Comparison of ENCODE assay signal across 8 cellular contexts in genomic region chr6:107458687-107459282, GRCh38. TPM values are rescaled to one million over a fixed set of nuclear protein-coding genes. Genes with fewer than 3 reads are reported as not detected.
DNase-seq lines count a peak whose midpoint lies in the region; ATAC-seq, FAIRE-seq and TF ChIP-seq lines count a peak whose summit lies in the region.

No MANE protein-coding gene starts in this region.

- TSS peak; percentile 25 for BruUV-seq in Calu3 (replicated peaks; lab: Mats Ljungman, UMichigan)

- no peaks in the 10 kb centered on the region for H3K9me3 Mint-ChIP-seq in Calu3 (ENCODE audit: low read depth, unreplicated experiment)

- H3K36me3 ChIP-seq in Peyer's patch, result no peaks in the 10 kb centered on the region
- H3K36me3 ChIP-seq in small intestine (ENCODE audit: control insufficient read depth in 2 of 2, insufficient read depth in 2 of 2, low read length in 2 of 2), result no peaks in the 10 kb centered on the region

- ATAC-seq in GM19351 (IDR thresholded peaks at IDR 0.05; ENCODE audit: unreplicated experiment) (peak; percentile 29), HG03439 (IDR thresholded peaks at IDR 0.05; ENCODE audit: unreplicated experiment) (peak; percentile 38)

- DNase-seq in Calu3 (peak; percentile 21), Peyer's patch (peak in 1 of 3 donors; percentile 51), astrocyte of the cerebellum (ENCODE audit: low read depth) (no peak), iPS-NIHi11 (ENCODE audit: low spot score) (peak; percentile 52), small intestine (peak; percentile 19), NCI-H1694 treated with DMSO at 0.1 percent for 48 hours (lab: John Stamatoyannopoulos, UW) (no peak)

- intact Hi-C loops in Calu3 (cut with micrococcal nuclease; ENCODE audit: unreplicated experiment), result loop anchor here (2.0 to 10.0 kb wide), 3 partner anchors 140 to 344 kb away; partner anchors contain the start of gene BEND3

- peak overlapping the region; percentile 90 for H3K27ac Mint-ChIP-seq in Calu3 (ENCODE audit: unreplicated experiment)

- H3K4me1 ChIP-seq in Peyer's patch (peaks cover 0 to 10% (median 1%) of the 10 kb centered on the region in 4 donors), small intestine (ENCODE audit: control insufficient read depth in 2 of 2, insufficient read depth in 1 of 2, low read depth in 1 of 2, low read length in 1 of 2) (no peaks in the 10 kb centered on the region)

- in situ Hi-C loops in astrocyte of the cerebellum (cut with HindIII; ENCODE audit: low sequenced_read_pairs), result no loop called here

- peak overlapping the region; percentile 99 for H3K4me3 Mint-ChIP-seq in Calu3 (ENCODE audit: low read depth, unreplicated experiment)

- H3K36me3 Mint-ChIP-seq in Calu3 (ENCODE audit: insufficient read depth, unreplicated experiment), result peaks cover 21% of the 10 kb centered on the region

- peaks cover 13% of the 10 kb centered on the region for H3K4me1 Mint-ChIP-seq in Calu3 (ENCODE audit: low read depth, unreplicated experiment)

- no peak for TF ChIP-seq POLR2A in Peyer's patch (IDR thresholded peaks at IDR 0.05)

- no peaks in the 10 kb centered on the region for H3K27me3 ChIP-seq in Peyer's patch
- no peaks in the 10 kb centered on the region for H3K27me3 ChIP-seq in small intestine (ENCODE audit: control insufficient read depth in 2 of 2, insufficient read depth in 2 of 2, low read length in 2 of 2)

- FAIRE-seq in small intestine (lab: Jason Lieb, UNC), result no peak

- peak overlapping the region; percentile 88 to 92 (median 91) for H3K27ac ChIP-seq in Peyer's patch
- peak overlapping the region; percentile 74 to 87 for H3K27ac ChIP-seq in small intestine (ENCODE audit: low read depth in 1 of 2, low read length in 1 of 2)

- H3K9me3 ChIP-seq in Peyer's patch (no peaks in the 10 kb centered on the region), small intestine (ENCODE audit: control insufficient read depth, low read depth) (no peaks in the 10 kb centered on the region)

- WGBS in small intestine, 3 donors, result 0 to 1% (median 1%) methylated on average over 29 of the region's 29 CpGs

- CTCF ChIA-PET in Calu3 (lab: Charles Lee), result interaction anchor here (0.6 to 1.8 kb wide), 16 partner anchors 17 to 1083 kb away, joined by 3 to 10 read pairs (median 3); no protein-coding TSS in a partner anchor

- TF ChIP-seq CTCF in Calu3 (IDR thresholded peaks at IDR 0.05; ENCODE audit: unreplicated experiment) (no peak), Peyer's patch (IDR thresholded peaks at IDR 0.05) (no peak), astrocyte of the cerebellum (IDR thresholded peaks at IDR 0.05; ENCODE audit: low read depth, low read length, missing control alignments) (no peak)

- H3K27me3 Mint-ChIP-seq in Calu3 (ENCODE audit: unreplicated experiment), result no peaks in the 10 kb centered on the region

- H3K4me3 ChIP-seq in Peyer's patch (peak overlapping the region; percentile 84 to 95 (median 90)), astrocyte of the cerebellum (ENCODE audit: low read depth, low read length) (peak overlapping the region; percentile 99), small intestine (ENCODE audit: low read depth in 1 of 2, low read length in 2 of 2) (peak overlapping the region; percentile 58 to 68)

RNA-seq across cellular contexts. Expression of gene PDSS2, which starts 0.6 kb away (rescaled TPM):
- 14.6 and 14.8 TPM in 2 replicates for total RNA-seq in Calu3 (2022)
- 10 to 100 TPM in 3 of 4 donors, 1 to 10 TPM in 1; 9.5 to 16.5 (median 15.4) TPM for total RNA-seq in Peyer's patch
- polyA plus RNA-seq in small intestine, result 10 to 100 TPM in 1 of 3 donors, 1 to 10 TPM in 2; 6.5 to 13.4 (median 9.8) TPM

RNA-seq across cellular contexts. Expression of gene SOBP, which starts 31.1 kb away (rescaled TPM):
- 1.6 and 1.7 TPM in 2 replicates for total RNA-seq in Calu3 (2022)
- 10 to 100 TPM in 1 of 4 donors, 1 to 10 TPM in 2, under 1 TPM in 1; 0.35 to 13.2 (median 1.8) TPM for total RNA-seq in Peyer's patch
- polyA plus RNA-seq in small intestine, result 1 to 10 TPM in 2 of 3 donors, not detected in 1; 1.1 to 1.6 TPM

Comparison
In these comparisons a context has a peak if more than half of its experiments do, and no peak if none do; other contexts are left out.
1. DNase-seq: peak in Calu3 (single experiment), iPS-NIHi11 (single experiment) and small intestine (single experiment); none in astrocyte of the cerebellum (single experiment) and NCI-H1694 treated with DMSO at 0.1 percent for 48 hours (single experiment).
2. Peak in every context shown above with its lines, with median percentiles within 50 percentile points of each other: H3K4me3 ChIP-seq.